In the genomic region with DNA sequence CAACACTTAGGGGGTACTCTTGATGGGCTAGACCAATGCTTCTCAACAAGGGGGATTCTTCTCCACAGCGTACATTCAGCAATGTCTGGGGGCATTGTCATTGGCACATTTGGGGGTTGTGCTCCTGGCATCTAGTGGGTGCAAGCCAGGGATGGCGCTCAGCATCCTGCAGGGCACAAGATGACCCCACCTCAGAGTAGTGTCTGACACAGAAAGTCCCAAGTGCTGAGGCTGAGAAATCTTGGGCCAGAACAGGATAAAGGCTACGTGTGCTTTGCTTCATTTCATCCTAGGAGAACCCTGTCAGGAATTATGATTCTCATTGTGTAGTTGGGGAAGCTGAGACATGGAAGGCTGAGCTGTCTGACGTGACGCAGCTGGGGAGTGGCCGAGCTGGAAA, we compare ENCODE assay signal across 32 cellular contexts.
"Had no signal": no experiment of that assay in that cellular context is flagged by ENCODE, and none has a peak within 500 bp of the region (broad histone marks: within the 10 kb centered on the region; RNA-seq: fewer than 3 reads in every experiment).

No MANE protein-coding gene starts in this region.

- H3K9me3 ChIP-seq: ascending aorta, breast epithelium, colonic mucosa, esophagus muscularis mucosa, gastrocnemius medialis had no signal

- H3K27ac ChIP-seq: ascending aorta, breast epithelium, cardiac muscle cell, colonic mucosa, esophagus muscularis mucosa, foreskin keratinocyte, gastrocnemius medialis, WERI-Rb-1 had no signal

- DNase-seq: activated B cell treated with CpG ODN at 0.5 μM for 24 hours; activated CD4-positive, alpha-beta T cell treated with anti-CD3 and anti-CD28 coated beads for 48 hours; activated CD4-positive, alpha-beta T cell treated with anti-CD3 and anti-CD28 coated beads, Interleukin-2, amount 50 U/mL, for 1 hour; activated CD4-positive, alpha-beta T cell treated with anti-CD3 and anti-CD28 coated beads, Interleukin-2, amount 50 U/mL, for 48 hours; activated CD8-positive, alpha-beta memory T cell treated with anti-CD3 and anti-CD28 coated beads, Interleukin-2, amount 10 ng/mL, durations not matched to agents 7 days and 5 days; activated CD8-positive, alpha-beta memory T cell treated with anti-CD3 and anti-CD28 coated beads, Interleukin-2, amount 50 U/mL, for 4 hours; activated CD8-positive, alpha-beta T cell treated with anti-CD3 and anti-CD28 coated beads for 36 hours; activated gamma-delta T cell; activated naive CD4-positive, alpha-beta T cell; activated naive CD4-positive, alpha-beta T cell treated with anti-CD3 and anti-CD28 coated beads, Interleukin-2, amount 10 ng/mL, durations not matched to agents 7 days and 5 days; activated naive CD8-positive, alpha-beta T cell treated with anti-CD3 and anti-CD28 coated beads, Interleukin-2, amount 10 ng/mL, durations not matched to agents 7 days and 5 days; activated T-cell treated with anti-CD3 and anti-CD28 coated beads for 4 hours; activated T-cell treated with anti-CD3 and anti-CD28 coated beads, Interleukin-2, amount 50 U/mL, for 24 hours; activated T-cell treated with anti-CD3 and anti-CD28 coated beads, Interleukin-2, amount 50 U/mL, for 72 hours; central memory CD4-positive, alpha-beta T cell; cerebellar nuclear complex; colonic mucosa; effector memory CD4-positive, alpha-beta T cell; erythroblast; foreskin keratinocyte; gastrocnemius medialis; glutamatergic neuron; T-helper 1 cell; T-helper 17 cell; T1000; WERI-Rb-1 had no signal

- H3K36me3 ChIP-seq: ascending aorta, breast epithelium, cardiac muscle cell, colonic mucosa, esophagus muscularis mucosa, gastrocnemius medialis, WERI-Rb-1 had no signal

- H3K27me3 ChIP-seq: ascending aorta, breast epithelium, cardiac muscle cell, colonic mucosa, gastrocnemius medialis had no signal

- ATAC-seq: activated CD4-positive, CD25-positive, alpha-beta regulatory T cell treated with anti-CD3 and anti-CD28 coated beads, Interleukin-2, amount 50 U/mL, for 24 hours; activated CD8-positive, alpha-beta memory T cell treated with anti-CD3 and anti-CD28 coated beads, Interleukin-2, amount 10 ng/mL, durations not matched to agents 7 days and 5 days; activated CD8-positive, alpha-beta T cell treated with anti-CD3 and anti-CD28 coated beads for 36 hours; activated naive CD4-positive, alpha-beta T cell treated with anti-CD3 and anti-CD28 coated beads, Interleukin-2, amount 50 U/mL, for 72 hours; activated T-cell treated with anti-CD3 and anti-CD28 coated beads, Interleukin-2, amount 50 U/mL, for 72 hours; foreskin keratinocyte; gastrocnemius medialis; T-helper 17 cell had no signal

- H3K4me1 ChIP-seq: ascending aorta, colonic mucosa, esophagus muscularis mucosa, foreskin keratinocyte, gastrocnemius medialis had no signal

- H3K4me3 ChIP-seq: ascending aorta, breast epithelium, cardiac muscle cell, colonic mucosa, esophagus muscularis mucosa, gastrocnemius medialis had no signal
